19 cellular contexts compared by ENCODE assay signal in genomic region chr17:70569131-70569530, GRCh38.
DNase-seq lines count a peak whose midpoint lies in the region; ATAC-seq, FAIRE-seq and TF ChIP-seq lines count a peak whose summit lies in the region.
"Had no signal": no experiment of that assay in that cellular context is flagged by ENCODE, and none has a peak within 500 bp of the region (broad histone marks: within the 10 kb centered on the region; RNA-seq: fewer than 3 reads in every experiment).

No MANE protein-coding gene starts in this region.

- H2AFZ ChIP-seq in astrocyte (ENCODE audit: low read depth, low read length) = no peak overlapping the region
- no peak overlapping the region for H2AFZ ChIP-seq in SK-N-SH (ENCODE audit: low read depth)

- no peak for TF ChIP-seq EP300 in SK-N-SH (IDR thresholded peaks at IDR 0.05; ENCODE audit: borderline replicate concordance in 1 of 2, low read depth in 1 of 2, low read length in 1 of 2)

- H3K4me1 Mint-ChIP-seq in astrocyte (ENCODE audit: low read depth, unreplicated experiment) (peaks cover 14% of the 10 kb centered on the region), natural killer cell (no peaks in the 10 kb centered on the region)
- H3K4me1 Mint-ChIP-seq: B cell had no signal

- H3K27ac ChIP-seq in astrocyte (ENCODE audit: low read depth, low read length) = no peak overlapping the region
- no peak overlapping the region for H3K27ac ChIP-seq in SK-N-SH (ENCODE audit: low read depth in 2 of 2, low read length in 1 of 2)
- H3K27ac ChIP-seq: 22Rv1; A549; BLaER1 treated with 17β-estradiol and CSF1 and Interleukin-3, amounts not matched to agents 10 nM and 100 nM; C4-2B had no signal

- H3K4me2 ChIP-seq in astrocyte (ENCODE audit: low read length) (no peak overlapping the region), SK-N-SH (no peak overlapping the region)
- H3K4me2 ChIP-seq: A549; BLaER1 treated with 17β-estradiol and CSF1 and Interleukin-3, amounts not matched to agents 10 nM and 100 nM had no signal

- no peaks in the 10 kb centered on the region for H3K9me3 ChIP-seq in astrocyte (ENCODE audit: insufficient read depth, low read depth, low read length)
- H3K9me3 ChIP-seq in SK-N-SH = no peaks in the 10 kb centered on the region
- H3K9me3 ChIP-seq: A549; BLaER1 treated with 17β-estradiol and CSF1 and Interleukin-3, amounts not matched to agents 10 nM and 100 nM had no signal

- H3K4me1 ChIP-seq in astrocyte (ENCODE audit: insufficient read depth, low read length) (no peaks in the 10 kb centered on the region), SK-N-SH (ENCODE audit: control insufficient read depth in 1 of 2, insufficient read depth in 2 of 2, low read depth in 1 of 2, low read length in 1 of 2) (no peaks in the 10 kb centered on the region; a peak in 1 of 4 replicates)
- H3K4me1 ChIP-seq: A549; BLaER1 treated with 17β-estradiol and CSF1 and Interleukin-3, amounts not matched to agents 10 nM and 100 nM had no signal

- no peaks in the 10 kb centered on the region for H4K20me1 ChIP-seq in astrocyte (ENCODE audit: insufficient read depth, low read length)
- H4K20me1 ChIP-seq in SK-N-SH (ENCODE audit: insufficient read depth) = no peaks in the 10 kb centered on the region
- H4K20me1 ChIP-seq: BLaER1 treated with 17β-estradiol and CSF1 and Interleukin-3, amounts not matched to agents 10 nM and 100 nM had no signal

- H3K27me3 ChIP-seq in astrocyte (ENCODE audit: insufficient read depth, low read length) = no peaks in the 10 kb centered on the region
- H3K27me3 ChIP-seq in SK-N-SH (ENCODE audit: insufficient read depth) = no peaks in the 10 kb centered on the region
- H3K27me3 ChIP-seq: BLaER1 treated with 17β-estradiol and CSF1 and Interleukin-3, amounts not matched to agents 10 nM and 100 nM had no signal

- H3K36me3 Mint-ChIP-seq in astrocyte (ENCODE audit: low read depth, unreplicated experiment) = no peaks in the 10 kb centered on the region
- no peaks in the 10 kb centered on the region for H3K36me3 Mint-ChIP-seq in natural killer cell
- H3K36me3 Mint-ChIP-seq: CD8-positive, alpha-beta T cell had no signal

- H3K9ac ChIP-seq in astrocyte (ENCODE audit: low read length) (no peak overlapping the region), SK-N-SH (no peak overlapping the region)
- H3K9ac ChIP-seq: BLaER1 treated with 17β-estradiol and CSF1 and Interleukin-3, amounts not matched to agents 10 nM and 100 nM had no signal

- no peaks in the 10 kb centered on the region for H3F3A ChIP-seq in SK-N-SH (replicated peaks; ENCODE audit: insufficient read depth)

- H3K4me3 Mint-ChIP-seq in astrocyte (ENCODE audit: unreplicated experiment) = no peak overlapping the region
- no peak overlapping the region for H3K4me3 Mint-ChIP-seq in natural killer cell
- H3K4me3 Mint-ChIP-seq: B cell; CD4-positive, alpha-beta T cell; CD8-positive, alpha-beta T cell had no signal

- H3K79me2 ChIP-seq in astrocyte (ENCODE audit: insufficient read depth, low read length) = no peaks in the 10 kb centered on the region
- no peaks in the 10 kb centered on the region for H3K79me2 ChIP-seq in SK-N-SH (ENCODE audit: insufficient read depth)

- ATAC-seq in GM21367 (IDR thresholded peaks at IDR 0.05; ENCODE audit: unreplicated experiment) = no peak
- no peak for ATAC-seq in natural killer cell
- ATAC-seq: A549; CD8-positive, alpha-beta T cell had no signal

- H3K36me3 ChIP-seq in astrocyte (ENCODE audit: insufficient read depth, low read length) (no peaks in the 10 kb centered on the region), SK-N-SH (replicated peaks in 1 of 2; ENCODE audit: control insufficient read depth in 1 of 2, insufficient read depth in 2 of 2, low read length in 1 of 2) (no peaks in the 10 kb centered on the region)
- H3K36me3 ChIP-seq: BLaER1 treated with 17β-estradiol and CSF1 and Interleukin-3, amounts not matched to agents 10 nM and 100 nM had no signal

- no peak overlapping the region for H3K27ac Mint-ChIP-seq in astrocyte (ENCODE audit: unreplicated experiment)
- no peak overlapping the region for H3K27ac Mint-ChIP-seq in natural killer cell
- H3K27ac Mint-ChIP-seq: B cell; CD4-positive, alpha-beta T cell; CD8-positive, alpha-beta T cell had no signal

- H3K9me3 Mint-ChIP-seq in astrocyte (ENCODE audit: unreplicated experiment) = no peaks in the 10 kb centered on the region
- peaks cover 0 to 6% of the 10 kb centered on the region in 2 donors for H3K9me3 Mint-ChIP-seq in natural killer cell
- H3K9me3 Mint-ChIP-seq: CD4-positive, alpha-beta T cell; CD8-positive, alpha-beta T cell had no signal

- H3K4me3 ChIP-seq in astrocyte (ENCODE audit: insufficient read depth, low read depth, low read length) (no peak overlapping the region), SK-N-SH (ENCODE audit: low read depth in 2 of 2, low read length in 1 of 2) (no peak overlapping the region)
- H3K4me3 ChIP-seq: A549; BLaER1 treated with 17β-estradiol and CSF1 and Interleukin-3, amounts not matched to agents 10 nM and 100 nM had no signal

- WGBS in SK-N-SH (ENCODE audit: low lambda C conversion rate) = 32% methylated on average over 1 of the region's 1 CpG

- no peak for FAIRE-seq in astrocyte (lab: Jason Lieb, UNC)
- FAIRE-seq: A549, G401.6, GM12891 had no signal

- intact Hi-C loops in natural killer cell (cut with micrococcal nuclease) = no loop called here

- TF ChIP-seq RAD21 in SK-N-SH (IDR thresholded peaks at IDR 0.05; ENCODE audit: low read length) = no peak

- CTCF ChIA-PET in SK-N-SH (lab: Yijun Ruan, JAX) = interaction anchor here (0.6 to 2.1 kb wide), 3 partner anchors 9 to 1067 kb away, joined by 3 to 9 read pairs (median 4); no protein-coding TSS in a partner anchor

- peak; percentile 25 for DNase-seq in COLO829 (ENCODE audit: low spot score)
- DNase-seq in astrocyte (ENCODE audit: low read depth) = peak; percentile 27
- DNase-seq in kidney tubule cell (ENCODE audit: low spot score) = peak; percentile 35
- DNase-seq in SK-N-SH = no peak
- no peak for DNase-seq in natural killer cell
- DNase-seq: AML-193; CD4-positive, alpha-beta T cell; CD8-positive, alpha-beta T cell; COR-L47; DMS79 treated with DMSO at 0.1 percent for 48 hours; GF-D8 had no signal

- POLR2A ChIA-PET in SK-N-SH (lab: Yijun Ruan, JAX) = no interaction called here

- TF ChIP-seq CTCF in astrocyte (IDR thresholded peaks at IDR 0.05; ENCODE audit: insufficient read depth, low read depth, low read length) = no peak
- TF ChIP-seq CTCF in SK-N-SH (IDR thresholded peaks at IDR 0.05) = no peak
- TF ChIP-seq CTCF in natural killer cell (IDR thresholded peaks at IDR 0.05) = no peak

- no peaks in the 10 kb centered on the region for H3K9me2 ChIP-seq in SK-N-SH

- no peaks in the 10 kb centered on the region for H3K27me3 Mint-ChIP-seq in astrocyte (ENCODE audit: low read depth, unreplicated experiment)
- no peaks in the 10 kb centered on the region for H3K27me3 Mint-ChIP-seq in natural killer cell (ENCODE audit: low read depth in 2 of 2)
- H3K27me3 Mint-ChIP-seq: B cell; CD4-positive, alpha-beta T cell had no signal

TF ChIP-seq in SK-N-SH, 30 proteins besides CTCF, POLR2A, EP300 and RAD21:
- TF ChIP-seq NRF1 (IDR thresholded peaks at IDR 0.05; ENCODE audit: low read depth, low read length) = no peak
- no peak for TF ChIP-seq POLR2AphosphoS5 (IDR thresholded peaks at IDR 0.05; ENCODE audit: low read depth, low read length)
- no peak for TF ChIP-seq GABPA (IDR thresholded peaks at IDR 0.05; ENCODE audit: low read depth)
- TF ChIP-seq TEAD4 (IDR thresholded peaks at IDR 0.05; ENCODE audit: borderline replicate concordance, insufficient read depth) = no peak
- TF ChIP-seq RCOR1 (IDR thresholded peaks at IDR 0.05; ENCODE audit: low read length) = no peak
- no peak for TF ChIP-seq REST (IDR thresholded peaks at IDR 0.05; ENCODE audit: low read depth, low read length)

Comparison
In these comparisons a context has a peak if more than half of its experiments do, and no peak if none do; other contexts are left out.
1. DNase-seq: peak in COLO829 (single experiment), astrocyte (single experiment) and kidney tubule cell (single experiment); none in SK-N-SH (single experiment) and natural killer cell (single experiment).